In the genomic region with DNA sequence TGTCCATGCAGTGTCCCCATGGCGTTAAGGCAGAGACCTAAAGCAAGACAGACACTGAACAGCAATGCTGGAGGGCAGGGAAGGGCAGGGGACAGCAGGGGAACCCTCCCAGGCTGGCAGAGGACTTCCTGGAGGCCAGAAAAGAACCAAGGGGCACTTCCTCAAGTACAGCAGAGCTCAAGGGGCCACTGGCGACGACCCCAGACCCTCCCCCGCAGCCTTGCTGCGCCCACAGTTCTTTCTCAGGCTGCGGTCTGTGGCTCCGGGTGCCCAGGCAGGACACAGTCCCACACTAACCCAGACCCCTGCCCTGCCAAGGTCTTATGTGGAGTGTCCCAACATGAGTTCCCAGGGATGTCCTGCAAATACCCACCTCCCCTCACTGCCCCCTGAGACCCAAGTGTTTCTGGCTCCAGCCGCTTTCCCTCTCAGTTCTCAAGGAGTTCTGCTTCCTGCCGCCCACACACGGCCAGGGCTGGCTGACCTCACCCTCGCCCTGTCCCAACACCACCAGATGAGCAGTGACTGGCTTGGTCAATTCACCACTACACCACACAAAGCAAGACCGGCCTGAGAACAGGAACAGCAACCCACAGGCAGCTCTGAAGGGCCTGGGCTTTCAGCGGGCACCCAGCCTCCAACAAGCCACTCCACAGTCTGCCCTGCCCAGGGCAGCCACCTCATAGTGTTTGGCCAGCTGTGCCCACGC, we compare ENCODE assay signal across 11 cellular contexts. TPM values are rescaled to one million over a fixed set of nuclear protein-coding genes. Genes with fewer than 3 reads are reported as not detected.
DNase-seq lines count a peak whose midpoint lies in the region; ATAC-seq and TF ChIP-seq lines count a peak whose summit lies in the region.
"Had no signal": no experiment of that assay in that cellular context is flagged by ENCODE, and none has a peak within 500 bp of the region (broad histone marks: within the 10 kb centered on the region; RNA-seq: fewer than 3 reads in every experiment).

No MANE protein-coding gene starts in this region.

- H3K79me2 ChIP-seq in ACC112 (ENCODE audit: control insufficient read depth, insufficient read depth, low read length, unreplicated experiment) = peaks cover 86% of the 10 kb centered on the region

- H3K4me1 ChIP-seq in ACC112 (ENCODE audit: control insufficient read depth, insufficient read depth, low read length, unreplicated experiment) (peaks cover 26% of the 10 kb centered on the region), left lung (peaks cover 21 to 69% of the 10 kb centered on the region in 2 donors)

- H3K9me3 Mint-ChIP-seq in activated T-helper 17 cell treated with anti-CD3 and anti-CD28 coated beads, Interleukin-2, amount 50 U/mL, for 72 hours = no peaks in the 10 kb centered on the region

- intact Hi-C loops in left lung (cut with DNase I) = no loop called here

- ATAC-seq in activated T-helper 17 cell treated with anti-CD3 and anti-CD28 coated beads, Interleukin-2, amount 50 U/mL, for 72 hours (replicated peaks) = no peak
- ATAC-seq in left lung = peak; percentile 66
- ATAC-seq in GM21529 (IDR thresholded peaks at IDR 0.05; ENCODE audit: unreplicated experiment) = no peak
- ATAC-seq in HG02588 (IDR thresholded peaks at IDR 0.05; ENCODE audit: unreplicated experiment) = no peak
- no peak for ATAC-seq in GM21723 (IDR thresholded peaks at IDR 0.05; ENCODE audit: unreplicated experiment)

- H3K9me3 ChIP-seq in left lung = no peaks in the 10 kb centered on the region

- peaks cover 10% of the 10 kb centered on the region for H3K4me1 Mint-ChIP-seq in activated T-helper 17 cell treated with anti-CD3 and anti-CD28 coated beads, Interleukin-2, amount 50 U/mL, for 72 hours

- peak overlapping the region; percentile 86 for H3K27ac Mint-ChIP-seq in activated T-helper 17 cell treated with anti-CD3 and anti-CD28 coated beads, Interleukin-2, amount 50 U/mL, for 72 hours

- no peaks in the 10 kb centered on the region for H3K27me3 ChIP-seq in ACC112 (ENCODE audit: insufficient read depth, low read length)
- H3K27me3 ChIP-seq in left lung = no peaks in the 10 kb centered on the region

- H3K36me3 Mint-ChIP-seq in activated T-helper 17 cell treated with anti-CD3 and anti-CD28 coated beads, Interleukin-2, amount 50 U/mL, for 72 hours (ENCODE audit: low read depth) = no peaks in the 10 kb centered on the region

- DNase-seq in HCEC 1CT (peak; percentile 17), left lung (peak; percentile 80 to 86), DMS153 (lab: John Stamatoyannopoulos, UW) (no peak)
- DNase-seq: NCI-H1417 treated with DMSO at 0.1 percent for 48 hours, SW 1271 had no signal

- no peak for TF ChIP-seq CTCF in left lung (IDR thresholded peaks at IDR 0.05)

- H2AFZ ChIP-seq in ACC112 (ENCODE audit: low read length, unreplicated experiment) = no peak overlapping the region

- no peak overlapping the region for H3K4me3 Mint-ChIP-seq in activated T-helper 17 cell treated with anti-CD3 and anti-CD28 coated beads, Interleukin-2, amount 50 U/mL, for 72 hours

- H3K36me3 ChIP-seq in ACC112 (ENCODE audit: insufficient read depth, low read length) (no peaks in the 10 kb centered on the region), left lung (no peaks in the 10 kb centered on the region)

- H3K4me3 ChIP-seq in ACC112 (ENCODE audit: low read depth, low read length) (peak overlapping the region; percentile 15), left lung (peak overlapping the region in 1 of 2 donors; percentile 8)

- H3K27ac ChIP-seq in ACC112 (ENCODE audit: low read depth, low read length) (peak overlapping the region; percentile 60), left lung (peak overlapping the region; percentile 53 to 83)

- H3K27me3 Mint-ChIP-seq in activated T-helper 17 cell treated with anti-CD3 and anti-CD28 coated beads, Interleukin-2, amount 50 U/mL, for 72 hours = no peaks in the 10 kb centered on the region

RNA-seq across cellular contexts. Expression of gene CLCN7, which starts 4.1 kb away (rescaled TPM):
- total RNA-seq in activated T-helper 17 cell treated with anti-CD3 and anti-CD28 coated beads, Interleukin-2, amount 50 U/mL, for 72 hours = 10 to 100 TPM; 44.8 to 63.9 TPM
- 100 to 1,000 TPM; 110 to 130 TPM for total RNA-seq in left lung

RNA-seq across cellular contexts. Expression of gene PTX4, which starts 18.0 kb away (rescaled TPM):
- total RNA-seq in activated T-helper 17 cell treated with anti-CD3 and anti-CD28 coated beads, Interleukin-2, amount 50 U/mL, for 72 hours = not detected
- not detected for total RNA-seq in left lung
- total RNA-seq: fibroblast of lung had no signal

RNA-seq across cellular contexts. Expression of gene TELO2, which starts 22.5 kb away (rescaled TPM):
- 10 to 100 TPM; 49.2 to 67.9 TPM for total RNA-seq in activated T-helper 17 cell treated with anti-CD3 and anti-CD28 coated beads, Interleukin-2, amount 50 U/mL, for 72 hours
- 10 to 100 TPM; 34.9 to 38.6 TPM for total RNA-seq in left lung

RNA-seq across cellular contexts. Expression of gene CCDC154, which starts 26.3 kb away (rescaled TPM):
- 1 to 10 TPM; 2.1 to 3.7 TPM for total RNA-seq in activated T-helper 17 cell treated with anti-CD3 and anti-CD28 coated beads, Interleukin-2, amount 50 U/mL, for 72 hours
- total RNA-seq in left lung = 1 to 10 TPM; 1.5 to 2.7 TPM

RNA-seq across cellular contexts. Expression of gene PERCC1, which starts 39.8 kb away (rescaled TPM):
- total RNA-seq in activated T-helper 17 cell treated with anti-CD3 and anti-CD28 coated beads, Interleukin-2, amount 50 U/mL, for 72 hours = not detected
- under 1 TPM in 1 of 2 donors, not detected in 1; 0.31 TPM for total RNA-seq in left lung
- total RNA-seq: fibroblast of lung had no signal
